In genomic region chr5:127080001-127080478, GRCh38 we compare ENCODE assay signal across 13 cellular contexts. TPM values are rescaled to one million over a fixed set of nuclear protein-coding genes. Genes with fewer than 3 reads are reported as not detected.
A peak's percentile ranks its signal among the peaks of the same experiment; 100 is the strongest.
DNase-seq lines count a peak whose midpoint lies in the region; ATAC-seq, FAIRE-seq and TF ChIP-seq lines count a peak whose summit lies in the region.
"Had no signal": no experiment of that assay in that cellular context is flagged by ENCODE, and none has a peak within 500 bp of the region (broad histone marks: within the 10 kb centered on the region; RNA-seq: fewer than 3 reads in every experiment).

No MANE protein-coding gene starts in this region.

- H3F3A ChIP-seq in neural progenitor cell (ENCODE audit: low read depth) = no peaks in the 10 kb centered on the region

- H3K4me1 ChIP-seq in K562 (replicated peaks in 1 of 2; ENCODE audit: control insufficient read depth in 2 of 2, insufficient read depth in 2 of 2, low read length in 2 of 2) (peaks cover 4 to 9% of the 10 kb centered on the region in 2 experiments; a peak in 3 of 5 replicates), neural progenitor cell (peaks cover 26% of the 10 kb centered on the region), colonic mucosa (no peaks in the 10 kb centered on the region)
- H3K4me1 ChIP-seq: parathyroid adenoma had no signal

- H3K27me3 ChIP-seq in K562 (ENCODE audit: control insufficient read depth in 2 of 2, insufficient read depth in 2 of 2, low read length in 2 of 2) (no peaks in the 10 kb centered on the region), neural progenitor cell (no peaks in the 10 kb centered on the region), colonic mucosa (no peaks in the 10 kb centered on the region)

- peaks cover 2% of the 10 kb centered on the region for H3K9me3 Mint-ChIP-seq in neural progenitor cell

- no peak for TF ChIP-seq CTCF in K562 (IDR thresholded peaks at IDR 0.05 in 2 of 3, conservative IDR thresholded peaks at IDR 0.05 in 1 of 3; ENCODE audit: insufficient read depth in 2 of 3, low read depth in 1 of 3, low read length in 3 of 3)
- TF ChIP-seq CTCF in neural progenitor cell (IDR thresholded peaks at IDR 0.05) = no peak
- no peak for TF ChIP-seq CTCF in colonic mucosa (IDR thresholded peaks at IDR 0.05)

- H3K79me2 ChIP-seq in K562 (ENCODE audit: control insufficient read depth, insufficient read depth, low read length) = no peaks in the 10 kb centered on the region
- no peaks in the 10 kb centered on the region for H3K79me2 ChIP-seq in neural progenitor cell (ENCODE audit: low read depth)
- H3K79me2 ChIP-seq: parathyroid adenoma had no signal

- no TSS peak for BruUV-seq in K562 (replicated peaks; lab: Mats Ljungman, UMichigan)

- H2AFZ ChIP-seq in K562 (ENCODE audit: low read depth, low read length) = peak overlapping the region; percentile 58
- no peak overlapping the region for H2AFZ ChIP-seq in neural progenitor cell (replicated peaks)
- H2AFZ ChIP-seq: parathyroid adenoma had no signal

- H3K9ac ChIP-seq in K562 (ENCODE audit: insufficient read depth in 1 of 2, low read depth in 2 of 2, low read length in 2 of 2) = peak overlapping the region in 1 of 2 experiments; percentile 66; a peak in 1 of 4 replicates
- H3K9ac ChIP-seq in neural progenitor cell = no peak overlapping the region
- no peak overlapping the region for H3K9ac ChIP-seq in colonic mucosa (ENCODE audit: low read depth in 2 of 2, low read length in 2 of 2)
- H3K9ac ChIP-seq: parathyroid adenoma, SK-N-SH had no signal

- TF ChIP-seq RAD21 in K562 (CRISPR knock-in tag; conservative IDR thresholded peaks at IDR 0.05 in 1 of 2, IDR thresholded peaks at IDR 0.05 in 1 of 2) = peak in 1 of 2 experiments; percentile 4; a peak in 1 of 4 replicates

- H3K4me1 Mint-ChIP-seq in neural progenitor cell = peaks cover 53% of the 10 kb centered on the region

- H3K27ac Mint-ChIP-seq in neural progenitor cell = peak overlapping the region; percentile 34

- peaks cover 3% of the 10 kb centered on the region for H3K27me3 Mint-ChIP-seq in neural progenitor cell (ENCODE audit: insufficient read depth, low read depth)

- H4K20me1 ChIP-seq in K562 (replicated peaks; ENCODE audit: control insufficient read depth, insufficient read depth, low read length) (no peaks in the 10 kb centered on the region), neural progenitor cell (ENCODE audit: low read depth) (no peaks in the 10 kb centered on the region)

- H3K4me3 Mint-ChIP-seq in neural progenitor cell = peak overlapping the region; percentile 34

- POLR2A ChIA-PET in K562 (lab: Yijun Ruan, JAX) = interaction anchor here (0.9 kb wide), 1 partner anchor 9 kb away, joined by 3 read pairs; no protein-coding TSS in a partner anchor

- in situ Hi-C loops in KBM-7 (cut with MboI; ENCODE audit: low pct_unique_long_range_greater_than_20kb, low sequenced_read_pairs) (no loop called here), K562 (cut with MboI) (no loop called here)

- no peaks in the 10 kb centered on the region for H3K9me1 ChIP-seq in K562 (ENCODE audit: control insufficient read depth, insufficient read depth, low read length)

- intact Hi-C loops in K562 (cut with micrococcal nuclease) = loop anchor here (10.0 kb wide), 1 partner anchor 405 kb away; no protein-coding TSS in a partner anchor
- intact Hi-C loops in colonic mucosa (cut with DNase I) = no loop called here

- H3K4me3 ChIP-seq in K562 (no peak overlapping the region), neural progenitor cell (no peak overlapping the region), colonic mucosa (no peak overlapping the region)

- no peaks in the 10 kb centered on the region for H3K36me3 Mint-ChIP-seq in neural progenitor cell

- WGBS in K562 (ENCODE audit: insufficient coverage, low coverage, missing lambda C conversion rate) = 43% methylated on average over 8 of the region's 9 CpGs

- CTCF ChIA-PET in K562 (lab: Yijun Ruan, JAX; ENCODE audit: low intra/inter-chr PET ratio) = no interaction called here

- H3K36me3 ChIP-seq in K562 (ENCODE audit: control insufficient read depth, insufficient read depth, low read length) = no peaks in the 10 kb centered on the region
- H3K36me3 ChIP-seq in neural progenitor cell = no peaks in the 10 kb centered on the region
- no peaks in the 10 kb centered on the region for H3K36me3 ChIP-seq in colonic mucosa

- no peak for TF ChIP-seq POLR2A in K562 (conservative IDR thresholded peaks at IDR 0.05)

- ATAC-seq in K562 (peak; percentile 81), HG02588 (IDR thresholded peaks at IDR 0.05; ENCODE audit: unreplicated experiment) (no peak), GM21528 (IDR thresholded peaks at IDR 0.05; ENCODE audit: low FRiP score, unreplicated experiment) (no peak)

- H3K9me3 ChIP-seq in K562 (replicated peaks; ENCODE audit: control insufficient read depth, insufficient read depth, low read depth, low read length) (no peaks in the 10 kb centered on the region), neural progenitor cell (ENCODE audit: low read depth) (no peaks in the 10 kb centered on the region), colonic mucosa (no peaks in the 10 kb centered on the region)
- H3K9me3 ChIP-seq: SK-N-SH had no signal

- TF ChIP-seq EP300 in K562 (IDR thresholded peaks at IDR 0.05; ENCODE audit: low read length) = no peak

- H3K27ac ChIP-seq in K562 (ENCODE audit: extremely low read depth, low read depth, low read length) (no peak overlapping the region), neural progenitor cell (no peak overlapping the region), colonic mucosa (no peak overlapping the region)
- H3K27ac ChIP-seq: parathyroid adenoma had no signal

- H3K4me2 ChIP-seq in K562 (ENCODE audit: insufficient read depth, low read length) (peak overlapping the region; percentile 3; the same call in 1 of the 2 replicates), neural progenitor cell (no peak overlapping the region)
- H3K4me2 ChIP-seq: SK-N-SH had no signal

- peak; percentile 77 for DNase-seq in KBM-7
- peak; percentile 100 for DNase-seq in NCI-H69 (lab: John Stamatoyannopoulos, UW)
- DNase-seq in K562 (ENCODE audit: extremely low read depth in 1 of 4, low spot score in 3 of 4) = peak in 2 of 4 experiments; percentile 26 to 47
- DNase-seq in neural progenitor cell (ENCODE audit: low spot score) = peak; percentile 21
- DNase-seq in germinal center (ENCODE audit: low spot score) = no peak
- DNase-seq in colonic mucosa = no peak
- DNase-seq: DMS153; NCI-H1092; SK-N-SH; stimulated activated CD4-positive, alpha-beta T cell treated with anti-CD3 and anti-CD28 coated beads, Interleukin-2, amount 100 ng/mL, for 48 hours had no signal

- peak; percentile 44 for FAIRE-seq in K562 (lab: Jason Lieb, UNC)

TF ChIP-seq in K562, 482 proteins besides CTCF, POLR2A, EP300 and RAD21 (continues in another document):
- TF ChIP-seq CC2D1A (IDR thresholded peaks at IDR 0.05) (no peak), NR2C2 (CRISPR knock-in tag; IDR thresholded peaks at IDR 0.05) (no peak), NR2C2 (tag; IDR thresholded peaks at IDR 0.05) (peak; percentile 50; the same call in 1 of the 2 replicates), CBX3 (IDR thresholded peaks at IDR 0.05; ENCODE audit: borderline replicate concordance in 1 of 2, low read length in 2 of 2) (no peak), SMARCE1 (IDR thresholded peaks at IDR 0.05) (peak; percentile 64; the same call in 1 of the 2 replicates), NR2C1 (IDR thresholded peaks at IDR 0.05) (no peak), NR2C1 (tag; IDR thresholded peaks at IDR 0.05) (peak; percentile 35; the same call in 1 of the 2 replicates), SRF (CRISPR knock-in tag; IDR thresholded peaks at IDR 0.05) (peak in 1 of 2 experiments; percentile 29; a peak in 1 of 4 replicates)

RNA-seq across cellular contexts. Expression of gene C5orf63, which starts 6.7 kb away (rescaled TPM):
- 8.1 and 23.6 TPM in 2 replicates for total RNA-seq in K562 (2011; cell fraction: chromatin; rRNA removed; ENCODE audit: low replicate concordance)
- total RNA-seq in K562 (2011; cell fraction: nucleolus; rRNA removed) = 2.0 and 3.8 TPM in 2 replicates
- total RNA-seq in K562 (2011; cell fraction: nucleoplasm; rRNA removed) = 8.4 and 24.0 TPM in 2 replicates
- total RNA-seq in K562 (2014; rRNA removed) (1.8 and 3.4 TPM in 2 replicates), K562 (2014; rRNA removed; fragmentation: Illumina TruSeq; extraction: Trizol) (6.2 and 7.5 TPM in 2 replicates), K562 (2015; rRNA removed; fragmentation: Illumina TruSeq; extraction: Trizol) (4.0 and 4.2 TPM in 2 replicates), K562 (2021) (5.5 and 6.6 TPM in 2 replicates), neural progenitor cell (ENCODE audit: low replicate concordance) (0.09 and 1.5 TPM in 2 replicates), colonic mucosa (10 to 100 TPM; 10.3 to 12.2 TPM)
- polyA plus RNA-seq in K562 (2011; rRNA removed) (8.8 and 11.0 TPM in 2 replicates), K562 (2014; fragmentation: Illumina TruSeq; extraction: Trizol) (6.2 and 7.4 TPM in 2 replicates), K562 (2014; fragmentation: Nextera tagmentation; extraction: Ambion mirVana) (10 to 100 TPM; 21.4 to 24.6 TPM), K562 (2014; rRNA removed) (4.3 and 5.1 TPM in 2 replicates)
- polyA plus RNA-seq in K562 (2011; cell fraction: cytosol; rRNA removed) = 3.5 TPM in 2 replicates
- polyA plus RNA-seq in K562 (2011; cell fraction: nucleus; rRNA removed) = 15.5 and 17.0 TPM in 2 replicates
- 6.2 and 10.2 TPM in 2 replicates for polyA plus RNA-seq in K562 (2012)
- 6.1 and 7.3 TPM in 2 replicates for polyA minus RNA-seq in K562 (2011; rRNA and poly(A)+ RNA removed)
- 0.76 and 1.6 TPM in 2 replicates for polyA minus RNA-seq in K562 (2011; cell fraction: cytosol; rRNA and poly(A)+ RNA removed)
- polyA minus RNA-seq in K562 (2011; cell fraction: nucleus; rRNA and poly(A)+ RNA removed) = 6.6 and 10.2 TPM in 2 replicates

RNA-seq across cellular contexts. Expression of gene MARCHF3, which starts 49.7 kb away (rescaled TPM):
- 71.0 and 71.2 TPM in 2 replicates for total RNA-seq in K562 (2011; cell fraction: chromatin; rRNA removed; ENCODE audit: low replicate concordance)
- total RNA-seq in K562 (2011; cell fraction: nucleolus; rRNA removed) = 72.9 and 84.2 TPM in 2 replicates
- total RNA-seq in K562 (2011; cell fraction: nucleoplasm; rRNA removed) = 80.1 and 101 TPM in 2 replicates
- total RNA-seq in K562 (2014; rRNA removed) = 12.2 and 21.1 TPM in 2 replicates
- 19.9 and 20.2 TPM in 2 replicates for total RNA-seq in K562 (2014; rRNA removed; fragmentation: Illumina TruSeq; extraction: Trizol)
- 16.8 and 18.5 TPM in 2 replicates for total RNA-seq in K562 (2015; rRNA removed; fragmentation: Illumina TruSeq; extraction: Trizol)
- total RNA-seq in K562 (2021) = 23.5 TPM in 2 replicates
- polyA plus RNA-seq in K562 (2011; rRNA removed) = 34.1 and 37.4 TPM in 2 replicates
- 24.1 and 35.9 TPM in 2 replicates for polyA plus RNA-seq in K562 (2011; cell fraction: cytosol; rRNA removed)
- polyA plus RNA-seq in K562 (2011; cell fraction: nucleus; rRNA removed) = 39.3 and 39.4 TPM in 2 replicates
- 21.4 and 29.8 TPM in 2 replicates for polyA plus RNA-seq in K562 (2012)
- 13.4 and 16.5 TPM in 2 replicates for polyA plus RNA-seq in K562 (2014; fragmentation: Illumina TruSeq; extraction: Trizol)
- polyA plus RNA-seq in K562 (2014; fragmentation: Nextera tagmentation; extraction: Ambion mirVana) = 1 to 10 TPM; 5.6 to 7.6 TPM
- polyA plus RNA-seq in K562 (2014; rRNA removed) = 7.8 and 10.4 TPM in 2 replicates
- polyA minus RNA-seq in K562 (2011; rRNA and poly(A)+ RNA removed) = 43.9 and 60.4 TPM in 2 replicates
- 24.6 and 34.4 TPM in 2 replicates for polyA minus RNA-seq in K562 (2011; cell fraction: cytosol; rRNA and poly(A)+ RNA removed)
- 57.8 and 62.6 TPM in 2 replicates for polyA minus RNA-seq in K562 (2011; cell fraction: nucleus; rRNA and poly(A)+ RNA removed)
- total RNA-seq in neural progenitor cell (ENCODE audit: low replicate concordance) = 0.53 and 6.1 TPM in 2 replicates
- 10 to 100 TPM; 32.5 to 33.7 TPM for total RNA-seq in colonic mucosa

Comparison
In these comparisons a context has a peak if more than half of its experiments do, and no peak if none do; other contexts are left out.
1. DNase-seq: peak in KBM-7 (single experiment), NCI-H69 (single experiment) and neural progenitor cell (single experiment); none in germinal center (single experiment) and colonic mucosa (single experiment).